In the genomic region with DNA sequence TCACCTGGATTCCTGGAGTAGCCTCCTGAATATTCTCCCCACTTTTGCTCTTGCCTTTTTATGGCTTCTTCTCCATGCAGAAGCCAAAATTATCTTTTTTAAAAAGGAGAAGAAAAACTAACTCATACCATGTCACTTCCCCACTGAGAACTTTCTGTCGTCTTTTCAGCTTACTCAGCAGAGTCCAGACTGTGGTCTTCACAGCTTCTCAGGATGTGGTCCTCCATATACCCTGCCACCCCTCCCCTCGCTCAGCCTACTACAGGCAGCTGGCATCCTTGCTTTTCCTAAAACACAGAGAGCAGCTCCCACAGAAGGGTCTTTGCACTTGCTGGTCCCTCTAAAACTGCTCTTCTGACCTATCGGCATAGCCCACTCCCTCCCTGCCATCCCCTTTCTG, we compare ENCODE assay signal across 26 cellular contexts.
DNase-seq lines count a peak whose midpoint lies in the region; ATAC-seq, FAIRE-seq and TF ChIP-seq lines count a peak whose summit lies in the region.
"Had no signal": no experiment of that assay in that cellular context is flagged by ENCODE, and none has a peak within 500 bp of the region (broad histone marks: within the 10 kb centered on the region; RNA-seq: fewer than 3 reads in every experiment).

No MANE protein-coding gene starts in this region.

- no TSS peak for BruUV-seq in HepG2 (replicated peaks; lab: Mats Ljungman, UMichigan)

- H3K4me3 Mint-ChIP-seq in stimulated activated memory B cell treated with anti-CD40 and anti-IgM and Interleukin-4, amounts not matched to agents 10 μg/mL and 1 μg/mL and 100 μg/mL, for 72 hours, result no peak overlapping the region
- H3K4me3 Mint-ChIP-seq: CD4-positive, alpha-beta T cell; H9; HFFc6 had no signal

- peak; percentile 26 for ATAC-seq in Right ventricle myocardium inferior
- no peak for ATAC-seq in HepG2
- peak; percentile 50 for ATAC-seq in stimulated activated memory B cell treated with anti-CD40 and anti-IgM and Interleukin-4, amounts not matched to agents 10 μg/mL and 1 μg/mL and 100 μg/mL, for 72 hours
- no peak for ATAC-seq in GM21529 (IDR thresholded peaks at IDR 0.05; ENCODE audit: unreplicated experiment)
- ATAC-seq: GM12878 had no signal

- H3K4me1 ChIP-seq in right atrium auricular region (no peaks in the 10 kb centered on the region), OCI-LY3 (ENCODE audit: low read length) (peaks cover 38% of the 10 kb centered on the region), HepG2 (ENCODE audit: insufficient read depth, low read length) (peaks cover 22% of the 10 kb centered on the region)

- in situ Hi-C loops in HepG2 (cut with HindIII; ENCODE audit: extremely low pct_ligation_motif_present, low pct_unique_long_range_greater_than_20kb), result no loop called here

- H3K36me3 Mint-ChIP-seq in stimulated activated memory B cell treated with anti-CD40 and anti-IgM and Interleukin-4, amounts not matched to agents 10 μg/mL and 1 μg/mL and 100 μg/mL, for 72 hours, result no peaks in the 10 kb centered on the region

- H2AFZ ChIP-seq in OCI-LY3 (ENCODE audit: low read depth, low read length), result no peak overlapping the region
- H2AFZ ChIP-seq in HepG2 (ENCODE audit: low read length), result no peak overlapping the region
- H2AFZ ChIP-seq: GM23248 had no signal

- intact Hi-C loops in Right ventricle myocardium inferior (cut with DNase I) (no loop called here), HepG2 (cut with micrococcal nuclease; ENCODE audit: unreplicated experiment) (no loop called here)

- no peak overlapping the region for H3K4me3 ChIP-seq in right atrium auricular region
- H3K4me3 ChIP-seq in OCI-LY3 (ENCODE audit: low read length), result peak overlapping the region; percentile 11; the same call in 1 of the 2 replicates
- H3K4me3 ChIP-seq in HepG2 (replicated peaks in 1 of 3; ENCODE audit: insufficient read depth in 1 of 3, low read depth in 2 of 3, low read length in 3 of 3), result no peak overlapping the region
- H3K4me3 ChIP-seq: GM12878, GM23248, SK-N-MC had no signal

- peaks cover 25% of the 10 kb centered on the region for H3K27me3 Mint-ChIP-seq in stimulated activated memory B cell treated with anti-CD40 and anti-IgM and Interleukin-4, amounts not matched to agents 10 μg/mL and 1 μg/mL and 100 μg/mL, for 72 hours
- H3K27me3 Mint-ChIP-seq: CD4-positive, alpha-beta T cell had no signal

- H3K27ac Mint-ChIP-seq in stimulated activated memory B cell treated with anti-CD40 and anti-IgM and Interleukin-4, amounts not matched to agents 10 μg/mL and 1 μg/mL and 100 μg/mL, for 72 hours, result no peak overlapping the region
- H3K27ac Mint-ChIP-seq: CD4-positive, alpha-beta T cell; H9; HFFc6 had no signal

- TF ChIP-seq CTCF in right atrium auricular region (IDR thresholded peaks at IDR 0.05) (no peak), OCI-LY3 (IDR thresholded peaks at IDR 0.05; ENCODE audit: low read depth, low read length) (no peak), HepG2 (CRISPR knock-in tag; IDR thresholded peaks at IDR 0.05) (no peak)

- no peak for FAIRE-seq in HepG2 (lab: Jason Lieb, UNC)
- FAIRE-seq: A204.1, GM12878, RCC 7860 had no signal

- peak overlapping the region; percentile 68 for H3K4me2 ChIP-seq in OCI-LY3 (ENCODE audit: low read length)
- no peak overlapping the region for H3K4me2 ChIP-seq in HepG2 (ENCODE audit: low read depth, low read length)

- H3K9ac ChIP-seq in OCI-LY3 (ENCODE audit: low read length), result no peak overlapping the region; the same call in 1 of the 2 replicates
- H3K9ac ChIP-seq in HepG2 (ENCODE audit: insufficient read depth, low read depth, low read length), result no peak overlapping the region
- H3K9ac ChIP-seq: GM23248 had no signal

- H3K27me3 ChIP-seq in right atrium auricular region (no peaks in the 10 kb centered on the region), OCI-LY3 (ENCODE audit: low read depth, low read length) (peaks cover 31% of the 10 kb centered on the region), HepG2 (ENCODE audit: control insufficient read depth in 1 of 2, insufficient read depth in 2 of 2, low read length in 2 of 2) (no peaks in the 10 kb centered on the region)

- H4K20me1 ChIP-seq in OCI-LY3 (ENCODE audit: insufficient read depth, low read length), result no peaks in the 10 kb centered on the region
- no peaks in the 10 kb centered on the region for H4K20me1 ChIP-seq in HepG2 (ENCODE audit: insufficient read depth, low read length)

- H3K9me3 ChIP-seq in right atrium auricular region (peaks cover 0 to 6% of the 10 kb centered on the region in 2 donors), OCI-LY3 (ENCODE audit: insufficient read depth, low read length) (peaks cover 8% of the 10 kb centered on the region; the same call in 1 of the 2 replicates), HepG2 (ENCODE audit: low read length) (peaks cover 10% of the 10 kb centered on the region)

- DNase-seq in Right ventricle myocardium inferior (ENCODE audit: missing footprints) (no peak), right atrium auricular region (ENCODE audit: low spot score) (no peak), HepG2 (ENCODE audit: low spot score) (no peak), SW 1271 (lab: John Stamatoyannopoulos, UW) (no peak), NCI-H2171 treated with DMSO at 0.1 percent for 48 hours (lab: John Stamatoyannopoulos, UW) (no peak)
- DNase-seq: CD4-positive, alpha-beta T cell; COR-L47; DMS79; GM23248; H9; HFFc6; MM.1S; NCI-H1105 treated with DMSO at 0.1 percent for 48 hours; NCI-H1694; NCI-H446 treated with DMSO at 0.1 percent for 48 hours; NCI-H69; NK-92 treated with Interleukin-12 subunit alpha and Interleukin-12 subunit beta, amount 100 ng/mL, for 24 hours; OCI-M1; Right ventricle myocardium superior had no signal

- TF ChIP-seq RAD21 in HepG2 (CRISPR knock-in tag; IDR thresholded peaks at IDR 0.05), result no peak

- H3K36me3 ChIP-seq in right atrium auricular region (peaks cover 6% of the 10 kb centered on the region), OCI-LY3 (replicated peaks; ENCODE audit: low read depth, low read length) (peaks cover 6% of the 10 kb centered on the region), HepG2 (replicated peaks in 1 of 2; ENCODE audit: control insufficient read depth in 1 of 2, insufficient read depth in 2 of 2, low read length in 2 of 2) (peaks cover 42 to 63% of the 10 kb centered on the region in 2 experiments)

- POLR2A ChIA-PET in HepG2 (lab: Yijun Ruan, JAX), result interaction anchor here (2.0 kb wide), 1 partner anchor 10 kb away, joined by 7 read pairs; no protein-coding TSS in a partner anchor

- H3K4me1 Mint-ChIP-seq in stimulated activated memory B cell treated with anti-CD40 and anti-IgM and Interleukin-4, amounts not matched to agents 10 μg/mL and 1 μg/mL and 100 μg/mL, for 72 hours, result no peaks in the 10 kb centered on the region
- H3K4me1 Mint-ChIP-seq: H9 had no signal

- 78% methylated on average over 3 of the region's 3 CpGs for WGBS in HepG2 (ENCODE audit: low lambda C conversion rate)

- H3K9me3 Mint-ChIP-seq in stimulated activated memory B cell treated with anti-CD40 and anti-IgM and Interleukin-4, amounts not matched to agents 10 μg/mL and 1 μg/mL and 100 μg/mL, for 72 hours, result no peaks in the 10 kb centered on the region
- H3K9me3 Mint-ChIP-seq: CD4-positive, alpha-beta T cell; H9; HFFc6 had no signal

- H3K27ac ChIP-seq in right atrium auricular region, result no peak overlapping the region
- 0 out of 2 replicates have a peak overlapping the region, but pooled peaks have one; percentile 8 for H3K27ac ChIP-seq in OCI-LY3 (ENCODE audit: low read length)
- no peak overlapping the region for H3K27ac ChIP-seq in HepG2 (ENCODE audit: extremely low read length, insufficient read depth, low read length)
- H3K27ac ChIP-seq: GM23248, SK-N-MC had no signal

- CTCF ChIA-PET in HepG2 (lab: Yijun Ruan, JAX; ENCODE audit: low intra/inter-chr PET ratio, low total read pairs), result no interaction called here

- H3K79me2 ChIP-seq in OCI-LY3 (ENCODE audit: low read length) (no peaks in the 10 kb centered on the region), HepG2 (ENCODE audit: insufficient read depth, low read length) (no peaks in the 10 kb centered on the region)

- no peak for TF ChIP-seq POLR2A in HepG2 (IDR thresholded peaks at IDR 0.05; ENCODE audit: insufficient read depth in 1 of 2, low read depth in 2 of 2, low read length in 2 of 2)

- TF ChIP-seq EP300 in HepG2 (IDR thresholded peaks at IDR 0.05; ENCODE audit: low read depth in 2 of 2, low read length in 2 of 2) (no peak), HepG2 (CRISPR knock-in tag; IDR thresholded peaks at IDR 0.05; ENCODE audit: borderline replicate concordance) (no peak)

TF ChIP-seq in HepG2, 621 proteins besides CTCF, POLR2A, EP300 and RAD21:
- TF ChIP-seq MIER3 (CRISPR knock-in tag; IDR thresholded peaks at IDR 0.05; ENCODE audit: borderline replicate concordance) (no peak), MAFF (IDR thresholded peaks at IDR 0.05; ENCODE audit: low read depth, low read length) (peak; percentile 44; the same call in 1 of the 2 replicates), MAFK (conservative IDR thresholded peaks at IDR 0.05 in 1 of 2, IDR thresholded peaks at IDR 0.05 in 1 of 2; ENCODE audit: low read length in 2 of 2) (peak; percentile 69 to 77; a peak in 3 of 4 replicates)
TF ChIP-seq in HepG2: peak in this region for 2.

Comparison
In these comparisons a context has a peak if more than half of its experiments do, and no peak if none do; other contexts are left out.
1. ATAC-seq: peak in Right ventricle myocardium inferior (single experiment) and stimulated activated memory B cell treated with anti-CD40 and anti-IgM and Interleukin-4, amounts not matched to agents 10 μg/mL and 1 μg/mL and 100 μg/mL, for 72 hours (single experiment); none in HepG2 (single experiment) and GM21529 (single experiment).